In genomic region chr15:72231066-72231846, GRCh38 we compare ENCODE assay signal across 8 cellular contexts.
A peak's percentile ranks its signal among the peaks of the same experiment; 100 is the strongest.
DNase-seq lines count a peak whose midpoint lies in the region; ATAC-seq and TF ChIP-seq lines count a peak whose summit lies in the region.

PKM (minus strand) TSS chr15:72231190; CDS start chr15:72219097, 12,093 bp downstream.

- TF ChIP-seq CTCF in choroid plexus epithelial cell (conservative IDR thresholded peaks at IDR 0.05; ENCODE audit: low read depth, low read length) = no peak

- peak; percentile 85 to 90 for DNase-seq in AML-193 (lab: John Stamatoyannopoulos, UW)
- peak; percentile 79 for DNase-seq in GM19238 (ENCODE audit: insufficient read length, low spot score)
- DNase-seq in NCI-H524 treated with DMSO at 0.1 percent for 48 hours (lab: John Stamatoyannopoulos, UW) = peak; percentile 94
- DNase-seq in activated CD4-positive, alpha-beta T cell treated with anti-CD3 and anti-CD28 coated beads for 4 hours = peak; percentile 97
- peak; percentile 97 for DNase-seq in choroid plexus epithelial cell (ENCODE audit: low read depth)
- peak; percentile 90 for DNase-seq in kidney glomerular epithelial cell (lab: John Stamatoyannopoulos, UW)
- DNase-seq in stimulated activated CD4-positive, alpha-beta T cell treated with anti-CD3 and anti-CD28 coated beads, Interleukin-15, amount 100 ng/mL, for 48 hours (ENCODE audit: low read depth in 2 of 2) = peak; percentile 95 to 97

- ATAC-seq in HG03442 (IDR thresholded peaks at IDR 0.05; ENCODE audit: unreplicated experiment) = peak; percentile 32

- peak within 1 kb of the TSS; percentile 87 for H3K4me3 ChIP-seq in choroid plexus epithelial cell (ENCODE audit: low read depth, low read length)

Comparison
In these comparisons a context has a peak if more than half of its experiments do, and no peak if none do; other contexts are left out.
1. Peak in every context shown above with its lines: DNase-seq, ATAC-seq and H3K4me3 ChIP-seq.